21 cellular contexts compared by ENCODE assay signal in the genomic region with DNA sequence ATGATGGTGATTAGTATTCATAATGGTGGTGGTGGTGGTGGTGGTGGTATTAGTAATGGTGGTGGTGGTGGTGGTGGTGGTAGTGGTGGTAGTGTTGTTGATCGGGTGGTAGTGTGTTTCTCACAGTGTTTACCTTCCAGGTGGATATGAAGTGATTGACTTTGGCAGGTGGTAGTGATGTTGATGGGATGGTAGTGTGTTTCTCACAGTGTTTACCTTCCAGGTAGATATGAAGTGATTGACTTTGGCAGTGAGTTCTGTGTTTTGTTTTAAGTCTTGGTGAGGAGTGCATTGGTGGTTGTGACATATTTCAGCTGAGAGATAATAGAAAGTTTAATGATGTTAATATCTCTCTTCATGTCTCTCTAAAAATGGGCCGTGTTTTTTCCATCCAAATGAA.
A peak's percentile ranks its signal among the peaks of the same experiment; 100 is the strongest.
DNase-seq lines count a peak whose midpoint lies in the region; ATAC-seq, FAIRE-seq and TF ChIP-seq lines count a peak whose summit lies in the region.
"Had no signal": no experiment of that assay in that cellular context is flagged by ENCODE, and none has a peak within 500 bp of the region (broad histone marks: within the 10 kb centered on the region; RNA-seq: fewer than 3 reads in every experiment).

No MANE protein-coding gene starts in this region.

- H3K4me1 ChIP-seq in upper lobe of left lung, result peaks cover 2 to 8% (median 5%) of the 10 kb centered on the region in 4 donors
- H3K4me1 ChIP-seq: BE2C had no signal

- no peak overlapping the region for H3K27ac ChIP-seq in upper lobe of left lung

- H3K4me1 Mint-ChIP-seq in activated T-cell treated with anti-CD3 and anti-CD28 coated beads, Interleukin-2, amount 50 U/mL, for 72 hours (ENCODE audit: low read depth), result no peaks in the 10 kb centered on the region
- H3K4me1 Mint-ChIP-seq in activated T-cell treated with anti-CD3 and anti-CD28 coated beads, Interleukin-2, amount 50 U/mL, for 4 hours (ENCODE audit: low read depth), result no peaks in the 10 kb centered on the region
- peaks cover 10% of the 10 kb centered on the region for H3K4me1 Mint-ChIP-seq in stimulated activated effector memory CD8-positive, alpha-beta T cell treated with anti-CD3 and anti-CD28 coated beads, Interleukin-12 subunit alpha, Interleukin-12 subunit beta, amount 100 ng/mL, for 72 hours

- TF ChIP-seq POLR2A in upper lobe of left lung (IDR thresholded peaks at IDR 0.05), result no peak

- no peaks in the 10 kb centered on the region for H3K27me3 Mint-ChIP-seq in activated T-cell treated with anti-CD3 and anti-CD28 coated beads, Interleukin-2, amount 50 U/mL, for 72 hours (ENCODE audit: low read depth)
- no peaks in the 10 kb centered on the region for H3K27me3 Mint-ChIP-seq in activated T-cell treated with anti-CD3 and anti-CD28 coated beads, Interleukin-2, amount 50 U/mL, for 4 hours (ENCODE audit: low read depth)
- H3K27me3 Mint-ChIP-seq: CD4-positive, CD25-positive, alpha-beta regulatory T cell; CD8-positive, alpha-beta memory T cell had no signal

- WGBS in upper lobe of left lung, 2 donors, result 77 to 93% methylated on average over 2 of the region's 2 CpGs

- TF ChIP-seq CTCF in bronchial epithelial cell (IDR thresholded peaks at IDR 0.05; ENCODE audit: insufficient read depth, low read length, severe bottlenecking), result no peak
- TF ChIP-seq CTCF in upper lobe of left lung (IDR thresholded peaks at IDR 0.05), result no peak

- peaks cover 0 to 2% of the 10 kb centered on the region in 2 donors for H3K36me3 Mint-ChIP-seq in activated T-cell treated with anti-CD3 and anti-CD28 coated beads, Interleukin-2, amount 50 U/mL, for 72 hours (ENCODE audit: insufficient read depth in 2 of 2)
- no peaks in the 10 kb centered on the region for H3K36me3 Mint-ChIP-seq in activated T-cell treated with anti-CD3 and anti-CD28 coated beads, Interleukin-2, amount 50 U/mL, for 4 hours (ENCODE audit: insufficient read depth)
- peaks cover 6% of the 10 kb centered on the region for H3K36me3 Mint-ChIP-seq in stimulated activated effector memory CD8-positive, alpha-beta T cell treated with anti-CD3 and anti-CD28 coated beads, Interleukin-12 subunit alpha, Interleukin-12 subunit beta, amount 100 ng/mL, for 72 hours
- H3K36me3 Mint-ChIP-seq: CD4-positive, CD25-positive, alpha-beta regulatory T cell had no signal

- FAIRE-seq in bronchial epithelial cell (lab: Jason Lieb, UNC), result peak; percentile 80
- FAIRE-seq: A204.1, GM12878, H1 had no signal

- H3K27me3 ChIP-seq in bronchial epithelial cell (ENCODE audit: control insufficient read depth, insufficient read depth, low read length) (no peaks in the 10 kb centered on the region), upper lobe of left lung (no peaks in the 10 kb centered on the region)
- H3K27me3 ChIP-seq: BE2C had no signal

- no peaks in the 10 kb centered on the region for H3K9me3 ChIP-seq in upper lobe of left lung
- H3K9me3 ChIP-seq: BE2C had no signal

- H3K27ac Mint-ChIP-seq in activated T-cell treated with anti-CD3 and anti-CD28 coated beads, Interleukin-2, amount 50 U/mL, for 72 hours, result peak overlapping the region; percentile 85
- peak overlapping the region; percentile 76 for H3K27ac Mint-ChIP-seq in stimulated activated effector memory CD8-positive, alpha-beta T cell treated with anti-CD3 and anti-CD28 coated beads, Interleukin-12 subunit alpha, Interleukin-12 subunit beta, amount 100 ng/mL, for 72 hours
- H3K27ac Mint-ChIP-seq: CD4-positive, CD25-positive, alpha-beta regulatory T cell; CD8-positive, alpha-beta memory T cell; H9 had no signal

- no peaks in the 10 kb centered on the region for H3K36me3 ChIP-seq in bronchial epithelial cell (ENCODE audit: control insufficient read depth, insufficient read depth, low read length)
- no peaks in the 10 kb centered on the region for H3K36me3 ChIP-seq in upper lobe of left lung
- H3K36me3 ChIP-seq: BE2C had no signal

- no peak overlapping the region for H3K4me3 Mint-ChIP-seq in activated T-cell treated with anti-CD3 and anti-CD28 coated beads, Interleukin-2, amount 50 U/mL, for 72 hours
- H3K4me3 Mint-ChIP-seq in activated T-cell treated with anti-CD3 and anti-CD28 coated beads, Interleukin-2, amount 50 U/mL, for 4 hours, result no peak overlapping the region
- no peak overlapping the region for H3K4me3 Mint-ChIP-seq in stimulated activated effector memory CD8-positive, alpha-beta T cell treated with anti-CD3 and anti-CD28 coated beads, Interleukin-12 subunit alpha, Interleukin-12 subunit beta, amount 100 ng/mL, for 72 hours
- H3K4me3 Mint-ChIP-seq: CD4-positive, CD25-positive, alpha-beta regulatory T cell; CD8-positive, alpha-beta memory T cell; H9 had no signal

- TF ChIP-seq EP300 in upper lobe of left lung (IDR thresholded peaks at IDR 0.05), result no peak

- DNase-seq in NCI-H510A treated with DMSO at 0.1 percent for 48 hours (lab: John Stamatoyannopoulos, UW), result peak; percentile 37
- DNase-seq in NCI-H510A (lab: John Stamatoyannopoulos, UW), result no peak
- no peak for DNase-seq in activated T-cell treated with anti-CD3 and anti-CD28 coated beads, Interleukin-2, amount 50 U/mL, for 72 hours
- DNase-seq in activated T-cell treated with anti-CD3 and anti-CD28 coated beads, Interleukin-2, amount 50 U/mL, for 4 hours, result no peak
- DNase-seq in bronchial epithelial cell (ENCODE audit: low read depth), result no peak
- no peak for DNase-seq in stimulated activated effector memory CD8-positive, alpha-beta T cell treated with anti-CD3 and anti-CD28 coated beads, Interleukin-12 subunit alpha, Interleukin-12 subunit beta, amount 100 ng/mL, for 72 hours (ENCODE audit: low spot score in 2 of 2)
- no peak for DNase-seq in upper lobe of left lung
- DNase-seq: ACHN; BE2C; C1 segment of cervical spinal cord; CD8-positive, alpha-beta memory T cell; COR-L47; DMS 273 treated with DMSO at 0.1 percent for 48 hours; DND-41; EL; H9 had no signal

- H3K4me3 ChIP-seq in bronchial epithelial cell (ENCODE audit: low read depth, low read length) (no peak overlapping the region), upper lobe of left lung (no peak overlapping the region)
- H3K4me3 ChIP-seq: GM12878 had no signal

- peaks cover 0 to 2% of the 10 kb centered on the region in 2 donors for H3K9me3 Mint-ChIP-seq in activated T-cell treated with anti-CD3 and anti-CD28 coated beads, Interleukin-2, amount 50 U/mL, for 72 hours
- H3K9me3 Mint-ChIP-seq in activated T-cell treated with anti-CD3 and anti-CD28 coated beads, Interleukin-2, amount 50 U/mL, for 4 hours, result no peaks in the 10 kb centered on the region
- no peaks in the 10 kb centered on the region for H3K9me3 Mint-ChIP-seq in stimulated activated effector memory CD8-positive, alpha-beta T cell treated with anti-CD3 and anti-CD28 coated beads, Interleukin-12 subunit alpha, Interleukin-12 subunit beta, amount 100 ng/mL, for 72 hours
- H3K9me3 Mint-ChIP-seq: H9 had no signal

- no peak for ATAC-seq in activated T-cell treated with anti-CD3 and anti-CD28 coated beads, Interleukin-2, amount 50 U/mL, for 72 hours (replicated peaks in 1 of 2)
- no peak for ATAC-seq in activated T-cell treated with anti-CD3 and anti-CD28 coated beads, Interleukin-2, amount 50 U/mL, for 4 hours
- no peak for ATAC-seq in stimulated activated effector memory CD8-positive, alpha-beta T cell treated with anti-CD3 and anti-CD28 coated beads, Interleukin-12 subunit alpha, Interleukin-12 subunit beta, amount 100 ng/mL, for 72 hours
- ATAC-seq in HG02763 (IDR thresholded peaks at IDR 0.05; ENCODE audit: unreplicated experiment) (no peak), upper lobe of left lung (ENCODE audit: low FRiP score in 2 of 2) (no peak)
- ATAC-seq: GM12878 had no signal
